In the genomic region with DNA sequence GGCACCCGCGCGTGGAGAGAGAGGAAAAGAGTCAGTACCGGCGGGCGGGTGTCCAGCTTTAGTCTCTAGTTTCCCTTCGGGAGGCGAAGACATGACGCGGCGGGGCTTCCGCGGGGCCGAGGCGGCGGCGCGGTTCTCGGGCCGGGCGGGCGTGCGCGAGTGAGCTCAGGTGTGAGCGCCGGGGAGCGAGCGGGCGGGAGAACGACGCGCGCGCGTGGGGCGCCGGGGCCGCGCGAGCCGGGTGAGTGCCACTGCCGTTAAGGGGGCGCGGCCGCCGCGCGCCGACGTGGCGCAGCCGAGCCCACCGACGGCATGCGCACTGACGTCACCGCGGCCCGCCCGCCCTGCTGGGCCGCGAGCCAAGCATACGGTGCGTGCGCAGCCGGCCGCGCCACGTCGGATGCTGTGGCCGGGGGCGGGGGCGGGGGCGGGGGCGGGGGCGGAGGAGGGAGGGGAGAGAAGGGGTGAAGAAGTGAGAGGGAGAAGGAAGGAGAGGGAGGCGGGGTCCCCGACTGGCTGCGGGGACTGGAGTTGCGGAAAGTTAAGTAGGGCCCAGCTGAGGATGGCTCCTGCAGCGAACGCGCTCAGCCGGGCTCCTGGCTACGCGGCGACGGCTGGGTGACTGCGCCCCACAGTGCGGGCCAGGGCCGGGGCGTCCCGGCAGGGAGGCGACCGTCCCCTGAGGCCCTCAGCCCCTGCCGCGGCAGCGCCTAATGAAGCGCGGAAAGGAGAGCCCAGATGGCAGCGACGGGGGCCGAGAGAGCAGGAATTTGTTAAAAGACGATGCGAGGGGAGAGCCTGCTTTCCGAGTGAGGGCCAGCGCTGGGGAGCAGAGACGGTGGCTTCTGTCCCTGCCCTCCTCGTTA, we compare ENCODE assay signal across 8 cellular contexts. TPM values are rescaled to one million over a fixed set of nuclear protein-coding genes. Genes with fewer than 3 reads are reported as not detected.
DNase-seq lines count a peak whose midpoint lies in the region; ATAC-seq and TF ChIP-seq lines count a peak whose summit lies in the region.

A gene with protein sequence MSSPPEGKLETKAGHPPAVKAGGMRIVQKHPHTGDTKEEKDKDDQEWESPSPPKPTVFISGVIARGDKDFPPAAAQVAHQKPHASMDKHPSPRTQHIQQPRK (minus strand): TSS at position 259 of the 866 bp plus-strand sequence. CDS start 166 bp downstream, at position 93.

- H3K27ac Mint-ChIP-seq in IgD-negative memory B cell, result peak within 1 kb of the TSS; percentile 86 to 97 (median 97)
- H3K27ac Mint-ChIP-seq in activated T-cell treated with anti-CD3 and anti-CD28 coated beads, Interleukin-2, amount 50 U/mL, for 72 hours, result peak within 1 kb of the TSS; percentile 96

- H3K27me3 ChIP-seq in Panc1 (ENCODE audit: control insufficient read depth, insufficient read depth, low read length) (no peaks in the 10 kb centered on the region), esophagus squamous epithelium (no peaks in the 10 kb centered on the region)

- TF ChIP-seq CTCF in Panc1 (IDR thresholded peaks at IDR 0.05), result no peak
- TF ChIP-seq CTCF in esophagus squamous epithelium (IDR thresholded peaks at IDR 0.05), result no peak

- in situ Hi-C loops in Panc1 (cut with HindIII; ENCODE audit: low pct_unique_long_range_greater_than_20kb, low sequenced_read_pairs), result no loop called here

- WGBS in esophagus squamous epithelium, 2 donors, result 0 to 3% methylated on average over 22 to 48 of the region's 109 CpGs

- H3K4me1 Mint-ChIP-seq in IgD-negative memory B cell, result peaks cover 39 to 53% (median 42%) of the 10 kb centered on the region in 3 donors
- peaks cover 58% of the 10 kb centered on the region for H3K4me1 Mint-ChIP-seq in activated T-cell treated with anti-CD3 and anti-CD28 coated beads, Interleukin-2, amount 50 U/mL, for 72 hours (ENCODE audit: low read depth)

- no peaks in the 10 kb centered on the region for H3K27me3 Mint-ChIP-seq in IgD-negative memory B cell
- peaks cover 6% of the 10 kb centered on the region for H3K27me3 Mint-ChIP-seq in activated T-cell treated with anti-CD3 and anti-CD28 coated beads, Interleukin-2, amount 50 U/mL, for 72 hours (ENCODE audit: low read depth)

- peak; percentile 69 for ATAC-seq in GM21576 (IDR thresholded peaks at IDR 0.05; ENCODE audit: unreplicated experiment)
- peak; percentile 94 for ATAC-seq in Panc1
- ATAC-seq in activated T-cell treated with anti-CD3 and anti-CD28 coated beads, Interleukin-2, amount 50 U/mL, for 72 hours (replicated peaks in 1 of 2), result peak; percentile 92 to 93

- peak within 1 kb of the TSS; percentile 90 for H3K27ac ChIP-seq in Panc1 (ENCODE audit: low read length)
- H3K27ac ChIP-seq in esophagus squamous epithelium, result peak within 1 kb of the TSS; percentile 94 to 99 (median 97)

- H3K9me3 ChIP-seq in Panc1 (ENCODE audit: control insufficient read depth, insufficient read depth, low read depth, low read length) (no peaks in the 10 kb centered on the region), esophagus squamous epithelium (no peaks in the 10 kb centered on the region)

- H3K4me3 ChIP-seq in Panc1 (ENCODE audit: low read depth in 2 of 2, low read length in 2 of 2) (peak within 1 kb of the TSS; percentile 69 to 85), esophagus squamous epithelium (peak within 1 kb of the TSS; percentile 73 to 94 (median 91))

- intact Hi-C loops in Panc1 (cut with micrococcal nuclease; ENCODE audit: unreplicated experiment), result no loop called here
- intact Hi-C loops in esophagus squamous epithelium (cut with DNase I), result no loop called here

- no peaks in the 10 kb centered on the region; the same call in 1 of the 2 replicates for H3K36me3 ChIP-seq in Panc1 (ENCODE audit: control insufficient read depth, insufficient read depth, low read length)
- no peaks in the 10 kb centered on the region for H3K36me3 ChIP-seq in esophagus squamous epithelium

- peaks cover 3% of the 10 kb centered on the region for H3K36me3 Mint-ChIP-seq in IgD-negative memory B cell
- H3K36me3 Mint-ChIP-seq in activated T-cell treated with anti-CD3 and anti-CD28 coated beads, Interleukin-2, amount 50 U/mL, for 72 hours (ENCODE audit: insufficient read depth in 2 of 2), result no peaks in the 10 kb centered on the region

- TSS peak; percentile 90 for BruUV-seq in Panc1 (replicated peaks; lab: Mats Ljungman, UMichigan)

- H3K4me3 Mint-ChIP-seq in IgD-negative memory B cell, result peak within 1 kb of the TSS; percentile 79 to 97 (median 92)
- H3K4me3 Mint-ChIP-seq in activated T-cell treated with anti-CD3 and anti-CD28 coated beads, Interleukin-2, amount 50 U/mL, for 72 hours, result peak within 1 kb of the TSS; percentile 88 to 95

- H3K4me1 ChIP-seq in Panc1 (ENCODE audit: control insufficient read depth, insufficient read depth, low read length), result peaks cover 7% of the 10 kb centered on the region
- peaks cover 22 to 63% (median 24%) of the 10 kb centered on the region in 3 donors for H3K4me1 ChIP-seq in esophagus squamous epithelium

- CTCF ChIA-PET in Panc1 (lab: Charles Lee), result no interaction called here

- TF ChIP-seq POLR2A in esophagus squamous epithelium (IDR thresholded peaks at IDR 0.05), result peak in 1 of 4 donors; percentile 76

- DNase-seq in DMS153 treated with DMSO at 0.1 percent for 48 hours (lab: John Stamatoyannopoulos, UW; ENCODE audit: unreplicated experiment), result peak; percentile 76
- DNase-seq in Panc1 (ENCODE audit: low read depth, low spot score), result peak; percentile 28
- DNase-seq in activated T-cell treated with anti-CD3 and anti-CD28 coated beads, Interleukin-2, amount 50 U/mL, for 72 hours, result peak; percentile 88 to 92
- peak; percentile 61 for DNase-seq in esophagus squamous epithelium (lab: John Stamatoyannopoulos, UW)
- peak; percentile 84 for DNase-seq in myocyte (ENCODE audit: low read depth)
- DNase-seq in stimulated activated CD8-positive, alpha-beta memory T cell treated with anti-CD3 and anti-CD28 coated beads, Interleukin-7, amount 100 ng/mL, for 48 hours (ENCODE audit: extremely low read depth in 1 of 2, low read depth in 1 of 2), result peak; percentile 68 to 72

- H3K9me3 Mint-ChIP-seq in IgD-negative memory B cell, result peaks cover 0 to 2% (median 0%) of the 10 kb centered on the region in 3 donors
- H3K9me3 Mint-ChIP-seq in activated T-cell treated with anti-CD3 and anti-CD28 coated beads, Interleukin-2, amount 50 U/mL, for 72 hours, result no peaks in the 10 kb centered on the region

- POLR2A ChIA-PET in Panc1 (lab: Charles Lee), result no interaction called here

RNA-seq across cellular contexts. Expression of the gene that starts here (rescaled TPM):
- 105 TPM for polyA plus RNA-seq in IgD-negative memory B cell
- total RNA-seq in Panc1 (2021; ENCODE audit: unreplicated experiment) (108 TPM), esophagus squamous epithelium (10 to 100 TPM; 15.7 to 35.5 (median 29.5) TPM), myocyte (11.0 and 17.9 TPM in 2 replicates)
- 103 TPM for polyA plus RNA-seq in Panc1 (2012; ENCODE audit: insufficient read length)
- 10 to 100 TPM; 55.9 to 61.6 TPM for total RNA-seq in activated T-cell treated with anti-CD3 and anti-CD28 coated beads, Interleukin-2, amount 50 U/mL, for 72 hours
- 340 TPM for polyA plus RNA-seq in myocyte (2012)

Comparison
In these comparisons a context has a peak if more than half of its experiments do, and no peak if none do; other contexts are left out.
1. Peak in every context shown above with its lines: DNase-seq, ATAC-seq, H3K4me3 ChIP-seq and H3K27ac ChIP-seq.
2. DNase-seq: peak in every context shown above with its lines; median percentile 90 in activated T-cell treated with anti-CD3 and anti-CD28 coated beads, Interleukin-2, amount 50 U/mL, for 72 hours; 84 in myocyte; 76 in DMS153 treated with DMSO at 0.1 percent for 48 hours; 70 in stimulated activated CD8-positive, alpha-beta memory T cell treated with anti-CD3 and anti-CD28 coated beads, Interleukin-7, amount 100 ng/mL, for 48 hours; 61 in esophagus squamous epithelium; 28 in Panc1.